21 cellular contexts compared by ENCODE assay signal in the genomic region with DNA sequence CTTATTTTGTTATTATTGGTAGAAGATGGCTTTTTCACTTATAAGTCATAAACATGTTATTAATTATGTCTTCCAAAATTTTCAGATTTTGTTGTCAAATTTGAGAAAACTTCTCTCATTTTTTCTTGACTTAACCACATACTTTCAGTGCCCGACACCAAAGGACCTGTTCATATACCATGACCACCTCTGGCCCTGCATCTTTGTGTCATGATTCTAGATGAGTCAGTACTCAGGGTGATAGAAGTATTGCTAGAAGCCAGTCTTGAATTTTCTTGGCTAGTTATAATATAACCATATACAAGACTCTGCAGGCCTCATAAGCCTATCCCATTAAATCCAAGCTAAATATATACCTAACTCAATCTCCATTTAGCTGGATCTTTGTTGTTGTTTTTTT. TPM values are rescaled to one million over a fixed set of nuclear protein-coding genes. Genes with fewer than 3 reads are reported as not detected.
A peak's percentile ranks its signal among the peaks of the same experiment; 100 is the strongest.
DNase-seq lines count a peak whose midpoint lies in the region; ATAC-seq, FAIRE-seq and TF ChIP-seq lines count a peak whose summit lies in the region.
"Had no signal": no experiment of that assay in that cellular context is flagged by ENCODE, and none has a peak within 500 bp of the region (broad histone marks: within the 10 kb centered on the region; RNA-seq: fewer than 3 reads in every experiment).

No MANE protein-coding gene starts in this region.

- H3K4me2 ChIP-seq in Karpas-422 (ENCODE audit: low read depth, low read length, poor library complexity, severe bottlenecking) = no peak overlapping the region
- H3K4me2 ChIP-seq: PC-9 had no signal

- no peaks in the 10 kb centered on the region for H4K20me1 ChIP-seq in Karpas-422 (ENCODE audit: insufficient read depth, low read depth, low read length)

- peak; percentile 69 for DNase-seq in ACHN
- DNase-seq in stimulated activated CD4-positive, alpha-beta T cell treated with anti-CD3 and anti-CD28 coated beads, Interleukin-15, amount 100 ng/mL, for 24 hours = no peak
- no peak for DNase-seq in Karpas-422
- no peak for DNase-seq in kidney
- DNase-seq: 8988T; activated naive CD4-positive, alpha-beta T cell; body of pancreas; CD4-positive, CD25-positive, alpha-beta regulatory T cell; GOT3; KG1; NCI-H1417 treated with DMSO at 0.1 percent for 48 hours; NCI-H510A treated with DMSO at 0.1 percent for 48 hours; PC-9; small intestine had no signal

- no peaks in the 10 kb centered on the region for H3K36me3 ChIP-seq in Karpas-422 (ENCODE audit: insufficient read depth, low read length)
- no peaks in the 10 kb centered on the region for H3K36me3 ChIP-seq in kidney (ENCODE audit: control insufficient read depth in 1 of 2, insufficient read depth in 2 of 2, low read length in 2 of 2)
- H3K36me3 ChIP-seq: neutrophil had no signal

- FAIRE-seq in kidney (lab: Jason Lieb, UNC) = no peak
- FAIRE-seq: small intestine had no signal

- H3K9me2 ChIP-seq in Karpas-422 (replicated peaks; ENCODE audit: insufficient read depth, low read length) = no peaks in the 10 kb centered on the region

- H3K9me3 ChIP-seq in Karpas-422 (ENCODE audit: low read length) (no peaks in the 10 kb centered on the region), kidney (ENCODE audit: control insufficient read depth in 1 of 2, low read length in 2 of 2) (no peaks in the 10 kb centered on the region)
- H3K9me3 ChIP-seq: body of pancreas, neutrophil had no signal

- H3K9ac ChIP-seq in Karpas-422 (ENCODE audit: low read length) = no peak overlapping the region
- H3K9ac ChIP-seq in kidney (ENCODE audit: low read length in 2 of 2) = no peak overlapping the region

- in situ Hi-C loops in ACHN (cut with HindIII; ENCODE audit: low pct_ligation_motif_present, low pct_unique_long_range_greater_than_20kb, low sequenced_read_pairs) = no loop called here

- H3K79me2 ChIP-seq in Karpas-422 (ENCODE audit: low read length) = no peaks in the 10 kb centered on the region

- no peak for TF ChIP-seq CTCF in kidney (IDR thresholded peaks at IDR 0.05; ENCODE audit: borderline replicate concordance, extremely low read depth, insufficient read depth)

- no peaks in the 10 kb centered on the region for H3K27me3 ChIP-seq in Karpas-422 (ENCODE audit: low read length)
- H3K27me3 ChIP-seq: body of pancreas, neutrophil had no signal

- no peaks in the 10 kb centered on the region for H3K4me1 ChIP-seq in Karpas-422 (ENCODE audit: low read length)
- H3K4me1 ChIP-seq in kidney (ENCODE audit: control insufficient read depth in 1 of 2, insufficient read depth in 1 of 2, low read depth in 1 of 2, low read length in 2 of 2) = no peaks in the 10 kb centered on the region
- H3K4me1 ChIP-seq: body of pancreas had no signal

- H3K27ac ChIP-seq in Karpas-422 (ENCODE audit: low read length) (no peak overlapping the region), kidney (ENCODE audit: low read depth in 2 of 2, low read length in 2 of 2) (no peak overlapping the region)
- H3K27ac ChIP-seq: body of pancreas, neutrophil, PC-9, VCaP had no signal

- H3K4me3 ChIP-seq in Karpas-422 (ENCODE audit: low read length) = no peak overlapping the region
- H3K4me3 ChIP-seq in kidney (ENCODE audit: low read length in 2 of 2) = no peak overlapping the region
- H3K4me3 ChIP-seq: body of pancreas, PC-9 had no signal

- intact Hi-C loops in kidney (cut with DNase I) = no loop called here

- H2AFZ ChIP-seq in Karpas-422 (ENCODE audit: low read length) = no peak overlapping the region
- H2AFZ ChIP-seq: PC-9 had no signal

- peak; percentile 90 for ATAC-seq in GM18907 (IDR thresholded peaks at IDR 0.05; ENCODE audit: unreplicated experiment)
- ATAC-seq in HG02798 (IDR thresholded peaks at IDR 0.05; ENCODE audit: poor library complexity, unreplicated experiment) = peak; percentile 51
- peak; percentile 74 for ATAC-seq in HG03460 (IDR thresholded peaks at IDR 0.05; ENCODE audit: unreplicated experiment)
- ATAC-seq in GM21381 (IDR thresholded peaks at IDR 0.05; ENCODE audit: unreplicated experiment) = no peak
- ATAC-seq: body of pancreas, SK-N-SH treated with all-trans-retinoic acid at 6 μM for 48 hours had no signal

RNA-seq across cellular contexts. Expression of gene DPH5, which starts 35.4 kb away (rescaled TPM):
- total RNA-seq in Karpas-422 (2014; rRNA removed; shearing (Covaris generic); ENCODE audit: low replicate concordance) = 16.6 and 17.7 TPM in 2 replicates
- 19.7 TPM for total RNA-seq in kidney
- polyA plus RNA-seq in kidney (ENCODE audit: insufficient read depth, low read depth, low replicate concordance) = 44.9 TPM
